Comparison of ENCODE assay signal across 8 cellular contexts in the genomic region with DNA sequence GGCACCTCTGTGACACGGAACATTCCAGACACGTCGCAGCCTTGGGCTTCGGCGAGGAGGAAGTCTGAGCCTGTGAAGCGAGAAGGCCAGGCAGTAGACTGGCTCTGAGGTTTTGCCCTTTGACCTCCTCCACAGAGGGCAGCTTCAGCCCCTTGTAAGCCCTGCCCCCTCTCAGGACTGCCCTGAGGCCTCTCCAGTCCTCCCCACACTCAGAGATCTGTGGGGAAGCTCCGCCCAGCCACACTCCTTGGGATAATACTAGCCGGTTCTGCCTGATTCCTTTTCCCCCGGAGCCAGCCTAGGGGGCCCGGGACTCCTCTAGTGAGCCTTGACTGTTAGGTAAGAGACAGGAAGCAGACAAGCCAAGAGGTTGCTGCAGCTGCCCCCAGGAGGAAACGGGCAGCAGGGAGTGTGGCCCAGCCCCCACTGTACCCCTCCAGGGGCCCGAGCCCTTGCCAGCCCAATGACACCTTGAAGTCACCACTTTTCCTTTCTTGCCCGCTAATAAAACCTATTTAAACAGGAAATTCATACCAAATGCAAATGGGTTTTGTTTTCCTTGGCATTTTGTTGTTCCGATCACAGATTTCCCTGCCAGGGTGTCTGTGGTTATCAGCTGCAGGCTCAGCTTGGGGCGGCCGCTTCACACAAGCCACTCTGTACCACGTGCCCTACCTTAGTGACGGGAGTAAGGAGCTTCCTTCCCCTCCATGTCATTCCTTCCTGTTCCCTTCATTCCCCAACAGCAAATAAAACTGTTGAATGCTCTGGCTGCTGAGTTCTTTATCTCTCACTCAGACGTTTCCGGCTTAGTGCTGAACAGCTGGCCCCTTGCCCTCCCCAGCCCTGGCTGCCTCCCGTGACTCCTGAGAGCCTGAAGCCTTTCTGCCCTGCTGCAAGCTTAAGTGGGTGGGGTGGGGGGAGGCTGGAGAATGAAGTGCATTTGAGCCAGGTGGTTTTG.
DNase-seq lines count a peak whose midpoint lies in the region; ATAC-seq and TF ChIP-seq lines count a peak whose summit lies in the region.

No MANE protein-coding gene starts in this region.

- peak overlapping the region; percentile 33 for H3K4me3 Mint-ChIP-seq in activated naive CD4-positive, alpha-beta T cell treated with anti-CD3 and anti-CD28 coated beads, Interleukin-2, amount 10 ng/mL, durations not matched to agents 7 days and 5 days
- H3K4me3 Mint-ChIP-seq in activated T-cell treated with anti-CD3 and anti-CD28 coated beads, Interleukin-2, amount 50 U/mL, for 24 hours = peak overlapping the region; percentile 2
- H3K4me3 Mint-ChIP-seq in neural crest cell = peak overlapping the region; percentile 49

- CTCF ChIA-PET in activated naive CD4-positive, alpha-beta T cell treated with anti-CD3 and anti-CD28 coated beads, Interleukin-2, amount 10 ng/mL, durations not matched to agents 7 days and 5 days (lab: Charles Lee) = interaction anchor here (1.4 to 1.8 kb wide), 4 partner anchors 13 to 99 kb away, joined by 3 to 6 read pairs (median 4); no protein-coding TSS in a partner anchor

- no peak for TF ChIP-seq CTCF in neural crest cell (conservative IDR thresholded peaks at IDR 0.05)

- peaks cover 5% of the 10 kb centered on the region for H3K36me3 Mint-ChIP-seq in activated naive CD4-positive, alpha-beta T cell treated with anti-CD3 and anti-CD28 coated beads, Interleukin-2, amount 10 ng/mL, durations not matched to agents 7 days and 5 days
- no peaks in the 10 kb centered on the region for H3K36me3 Mint-ChIP-seq in activated T-cell treated with anti-CD3 and anti-CD28 coated beads, Interleukin-2, amount 50 U/mL, for 24 hours (ENCODE audit: low read depth)
- peaks cover 2% of the 10 kb centered on the region for H3K36me3 Mint-ChIP-seq in neural crest cell (ENCODE audit: low read depth)

- peak overlapping the region; percentile 72 for H3K27ac Mint-ChIP-seq in activated naive CD4-positive, alpha-beta T cell treated with anti-CD3 and anti-CD28 coated beads, Interleukin-2, amount 10 ng/mL, durations not matched to agents 7 days and 5 days
- peak overlapping the region; percentile 76 for H3K27ac Mint-ChIP-seq in activated T-cell treated with anti-CD3 and anti-CD28 coated beads, Interleukin-2, amount 50 U/mL, for 24 hours
- peak overlapping the region; percentile 44 for H3K27ac Mint-ChIP-seq in neural crest cell (ENCODE audit: unreplicated experiment)

- peaks cover 10% of the 10 kb centered on the region for H3K27me3 Mint-ChIP-seq in activated naive CD4-positive, alpha-beta T cell treated with anti-CD3 and anti-CD28 coated beads, Interleukin-2, amount 10 ng/mL, durations not matched to agents 7 days and 5 days
- no peaks in the 10 kb centered on the region for H3K27me3 Mint-ChIP-seq in activated T-cell treated with anti-CD3 and anti-CD28 coated beads, Interleukin-2, amount 50 U/mL, for 24 hours
- H3K27me3 Mint-ChIP-seq in neural crest cell (ENCODE audit: low read depth) = no peaks in the 10 kb centered on the region

- H3K9me3 Mint-ChIP-seq in activated naive CD4-positive, alpha-beta T cell treated with anti-CD3 and anti-CD28 coated beads, Interleukin-2, amount 10 ng/mL, durations not matched to agents 7 days and 5 days = no peaks in the 10 kb centered on the region
- no peaks in the 10 kb centered on the region for H3K9me3 Mint-ChIP-seq in activated T-cell treated with anti-CD3 and anti-CD28 coated beads, Interleukin-2, amount 50 U/mL, for 24 hours
- no peaks in the 10 kb centered on the region for H3K9me3 Mint-ChIP-seq in neural crest cell

- peaks cover 39% of the 10 kb centered on the region for H3K4me1 Mint-ChIP-seq in activated naive CD4-positive, alpha-beta T cell treated with anti-CD3 and anti-CD28 coated beads, Interleukin-2, amount 10 ng/mL, durations not matched to agents 7 days and 5 days
- H3K4me1 Mint-ChIP-seq in activated T-cell treated with anti-CD3 and anti-CD28 coated beads, Interleukin-2, amount 50 U/mL, for 24 hours (ENCODE audit: low read depth) = peaks cover 38% of the 10 kb centered on the region
- peaks cover 41% of the 10 kb centered on the region for H3K4me1 Mint-ChIP-seq in neural crest cell

- ATAC-seq in HG02623 (IDR thresholded peaks at IDR 0.05; ENCODE audit: unreplicated experiment) = peak; percentile 59

- peak; percentile 41 for DNase-seq in activated naive CD4-positive, alpha-beta T cell treated with anti-CD3 and anti-CD28 coated beads, Interleukin-2, amount 10 ng/mL, durations not matched to agents 7 days and 5 days
- no peak for DNase-seq in activated naive CD4-positive, alpha-beta T cell treated with Interleukin-2 at 50 U/mL for 16 hours
- peak; percentile 91 for DNase-seq in NCI-H187 treated with DMSO at 0.1 percent for 48 hours (lab: John Stamatoyannopoulos, UW)
- peak; percentile 44 for DNase-seq in activated T-cell treated with anti-CD3 and anti-CD28 coated beads, Interleukin-2, amount 50 U/mL, for 24 hours
- DNase-seq in fibroblast of the conjunctiva (ENCODE audit: low read depth) = peak; percentile 21
- DNase-seq in neural crest cell (ENCODE audit: low read depth, low spot score) = peak; percentile 68
- DNase-seq in inferior parietal cortex (ENCODE audit: extremely low spot score) = no peak

Comparison
In these comparisons a context has a peak if more than half of its experiments do, and no peak if none do; other contexts are left out.
1. DNase-seq: peak in activated naive CD4-positive, alpha-beta T cell treated with anti-CD3 and anti-CD28 coated beads, Interleukin-2, amount 10 ng/mL, durations not matched to agents 7 days and 5 days (single experiment), NCI-H187 treated with DMSO at 0.1 percent for 48 hours (single experiment), activated T-cell treated with anti-CD3 and anti-CD28 coated beads, Interleukin-2, amount 50 U/mL, for 24 hours (single experiment), fibroblast of the conjunctiva (single experiment) and neural crest cell (single experiment); none in activated naive CD4-positive, alpha-beta T cell treated with Interleukin-2 at 50 U/mL for 16 hours (single experiment) and inferior parietal cortex (single experiment).
2. Peak in every context shown above with its lines, with median percentiles within 50 percentile points of each other: H3K27ac Mint-ChIP-seq and H3K4me3 Mint-ChIP-seq.